11 cellular contexts compared by ENCODE assay signal in genomic region chr10:71746344-71747037, GRCh38. TPM values are rescaled to one million over a fixed set of nuclear protein-coding genes. Genes with fewer than 3 reads are reported as not detected.
DNase-seq lines count a peak whose midpoint lies in the region; ATAC-seq and TF ChIP-seq lines count a peak whose summit lies in the region.
"Had no signal": no experiment of that assay in that cellular context is flagged by ENCODE, and none has a peak within 500 bp of the region (broad histone marks: within the 10 kb centered on the region; RNA-seq: fewer than 3 reads in every experiment).

No MANE protein-coding gene starts in this region.

- no peak overlapping the region for H3K27ac Mint-ChIP-seq in HFFc6

- H3K36me3 ChIP-seq in HEK293 (ENCODE audit: control insufficient read depth in 2 of 2, insufficient read depth in 1 of 2, low read length in 2 of 2) (no peaks in the 10 kb centered on the region), gastrocnemius medialis (no peaks in the 10 kb centered on the region)

- no peaks in the 10 kb centered on the region for H3K9me3 ChIP-seq in HEK293 (ENCODE audit: control insufficient read depth, insufficient read depth, low read depth, low read length)
- H3K9me3 ChIP-seq in gastrocnemius medialis, result no peaks in the 10 kb centered on the region

- peaks cover 6% of the 10 kb centered on the region; the same call in 1 of the 2 replicates for H3K4me1 Mint-ChIP-seq in HFFc6 (ENCODE audit: low read depth)

- H3K4me3 ChIP-seq in HEK293 (ENCODE audit: low read depth, low read length), result no peak overlapping the region
- H3K4me3 ChIP-seq in gastrocnemius medialis, result no peak overlapping the region

- H3K9me3 Mint-ChIP-seq in HFFc6, result no peaks in the 10 kb centered on the region

- H3K27me3 ChIP-seq in gastrocnemius medialis, result no peaks in the 10 kb centered on the region

- intact Hi-C loops in cardiac septum (cut with DNase I) (loop anchor here (1.0 to 2.0 kb wide), 3 partner anchors 18 to 26 kb away; partner anchors contain the start of gene VSIR), gastrocnemius medialis (cut with DNase I; ENCODE audit: low total_unique reads) (no loop called here)

- no peak for TF ChIP-seq POLR2A in gastrocnemius medialis (IDR thresholded peaks at IDR 0.05)

- H3K36me3 Mint-ChIP-seq in HFFc6 (ENCODE audit: low read depth), result no peaks in the 10 kb centered on the region

- peak; percentile 94 for DNase-seq in SIG-M5 treated with dmso at 0.1 percent for 504 hours (lab: John Stamatoyannopoulos, UW; ENCODE audit: unreplicated experiment)
- peak; percentile 86 for DNase-seq in cardiac septum (ENCODE audit: low spot score)
- DNase-seq in gastrocnemius medialis, result no peak
- no peak for DNase-seq in HFFc6
- DNase-seq in GM19238 (ENCODE audit: insufficient read length, low spot score), result no peak

- TF ChIP-seq CTCF in HEK293 (tag by site-specific recombination; IDR thresholded peaks at IDR 0.05) (no peak), gastrocnemius medialis (IDR thresholded peaks at IDR 0.05 in 4 of 5, conservative IDR thresholded peaks at IDR 0.05 in 1 of 5) (no peak), HFFc6 (IDR thresholded peaks at IDR 0.05) (no peak)

- H3K4me1 ChIP-seq in HEK293 (ENCODE audit: control insufficient read depth, insufficient read depth, low read length) (no peaks in the 10 kb centered on the region), gastrocnemius medialis (peaks cover 26 to 46% of the 10 kb centered on the region in 2 donors)
- H3K4me1 ChIP-seq: parathyroid adenoma had no signal

- in situ Hi-C loops in gastrocnemius medialis (cut with MboI; ENCODE audit: low sequenced_read_pairs in 4 of 4), result no loop called here

- CTCF ChIA-PET in HEK293 (lab: Yijun Ruan, JAX), result interaction anchor here (0.6 to 1.5 kb wide), 6 partner anchors 8 to 50 kb away, joined by 3 to 9 read pairs (median 3); partner anchors contain the start of gene VSIR

- H3K27me3 Mint-ChIP-seq in HFFc6 (ENCODE audit: insufficient read depth), result peaks cover 7% of the 10 kb centered on the region

- POLR2A ChIA-PET in HEK293 (lab: Yijun Ruan, JAX), result interaction anchor here (1.0 kb wide), 1 partner anchor 105 kb away, joined by 4 read pairs; the partner anchor contains the start of gene PSAP

- no peak overlapping the region for H3K4me3 Mint-ChIP-seq in HFFc6
- H3K4me3 Mint-ChIP-seq: brain had no signal

- ATAC-seq in gastrocnemius medialis, result peak in 1 of 2 donors; percentile 6
- ATAC-seq in HG02759 (IDR thresholded peaks at IDR 0.05; ENCODE audit: unreplicated experiment), result no peak
- ATAC-seq in HG03378 (IDR thresholded peaks at IDR 0.05; ENCODE audit: unreplicated experiment), result no peak

- H3K27ac ChIP-seq in HEK293 (ENCODE audit: extremely low read depth, low read depth, low read length) (no peak overlapping the region), gastrocnemius medialis (peak overlapping the region in 3 of 4 donors; percentile 52 to 72 (median 70))
- H3K27ac ChIP-seq: parathyroid adenoma had no signal

TF ChIP-seq in HEK293, 187 proteins besides CTCF, POLR2A, EP300 and RAD21:
- TF ChIP-seq HIC1 (tag by site-specific recombination; IDR thresholded peaks at IDR 0.05) (no peak), ZNF341 (tag by site-specific recombination; IDR thresholded peaks at IDR 0.05; ENCODE audit: low read depth) (peak; percentile 35; the same call in 1 of the 2 replicates), KLF1 (tag by site-specific recombination; IDR thresholded peaks at IDR 0.05) (peak; percentile 67)

RNA-seq across cellular contexts. Expression of gene VSIR, which starts 26.8 kb away (rescaled TPM):
- total RNA-seq in cardiac septum (63.0 TPM), gastrocnemius medialis (10 to 100 TPM in 3 of 4 donors, 1 to 10 TPM in 1; 7.9 to 20.7 (median 16.9) TPM)
- 10 to 100 TPM; 24.3 to 36.2 (median 29.0) TPM for total RNA-seq in HFFc6 (2021; fragmentation: NEBNext Ultra II Directional; extraction: Animal tissue kit (Norgen Biotek cat#: 25700))

RNA-seq across cellular contexts. Expression of gene C10orf105, which starts 26.9 kb away (rescaled TPM):
- total RNA-seq in cardiac septum (not detected), gastrocnemius medialis (not detected)
- total RNA-seq in HFFc6 (2021; fragmentation: NEBNext Ultra II Directional; extraction: Animal tissue kit (Norgen Biotek cat#: 25700)), result not detected
- total RNA-seq: NCI-H460 had no signal

Comparison
In these comparisons a context has a peak if more than half of its experiments do, and no peak if none do; other contexts are left out.
1. DNase-seq: peak in SIG-M5 treated with dmso at 0.1 percent for 504 hours (single experiment) and cardiac septum (single experiment); none in gastrocnemius medialis (0 of 2), HFFc6 (single experiment) and GM19238 (single experiment).